ENCODE assay signal across 10 cellular contexts in genomic region chr13:52650731-52651130, GRCh38. TPM values are rescaled to one million over a fixed set of nuclear protein-coding genes. Genes with fewer than 3 reads are reported as not detected.
A peak's percentile ranks its signal among the peaks of the same experiment; 100 is the strongest.
DNase-seq lines count a peak whose midpoint lies in the region; ATAC-seq and TF ChIP-seq lines count a peak whose summit lies in the region.
"Had no signal": no experiment of that assay in that cellular context is flagged by ENCODE, and none has a peak within 500 bp of the region (broad histone marks: within the 10 kb centered on the region; RNA-seq: fewer than 3 reads in every experiment).

No MANE protein-coding gene starts in this region.

- H3K9ac ChIP-seq in SU-DHL-6 (ENCODE audit: low read length), result peak overlapping the region; percentile 90
- H3K9ac ChIP-seq in smooth muscle cell (ENCODE audit: low read depth), result peak overlapping the region; percentile 95

- in situ Hi-C loops in transverse colon (cut with MboI; ENCODE audit: low pct_ligation_motif_present in 1 of 4, low pct_unique_long_range_greater_than_20kb in 1 of 4, low sequenced_read_pairs in 3 of 4), result loop anchor here in 3 of 4 donors (25.0 kb wide), 2 partner anchors 188 to 213 kb away; partner anchors contain the start of genes CKAP2 (in 2 of the 3) and VPS36 (in 2 of the 3)

- H3K9me2 ChIP-seq in SU-DHL-6 (replicated peaks; ENCODE audit: insufficient read depth, low read length), result no peaks in the 10 kb centered on the region

- 90% methylated on average over 6 of the region's 6 CpGs for WGBS in smooth muscle cell (ENCODE audit: low lambda C conversion rate)
- 83 to 93% methylated on average over 4 to 6 of the region's 6 CpGs for WGBS in transverse colon (ENCODE audit: low coverage in 1 of 2), 2 donors

- peaks cover 8% of the 10 kb centered on the region for H3K4me1 Mint-ChIP-seq in activated CD8-positive, alpha-beta T cell treated with anti-CD3 and anti-CD28 coated beads, Interleukin-2, amount 10 ng/mL, durations not matched to agents 7 days and 5 days (ENCODE audit: low read depth)
- H3K4me1 Mint-ChIP-seq in activated CD8-positive, alpha-beta T cell treated with anti-CD3 and anti-CD28 coated beads for 36 hours (ENCODE audit: low read depth), result peaks cover 20% of the 10 kb centered on the region
- H3K4me1 Mint-ChIP-seq in activated T-cell treated with anti-CD3 and anti-CD28 coated beads, Interleukin-2, amount 50 U/mL, for 72 hours (ENCODE audit: low read depth), result peaks cover 12% of the 10 kb centered on the region

- TF ChIP-seq CTCF in activated CD8-positive, alpha-beta T cell treated with anti-CD3 and anti-CD28 coated beads for 36 hours (IDR thresholded peaks at IDR 0.05), result no peak
- TF ChIP-seq CTCF in SU-DHL-6 (IDR thresholded peaks at IDR 0.05; ENCODE audit: insufficient read depth, low read length, poor library complexity, severe bottlenecking) (no peak), foreskin fibroblast (IDR thresholded peaks at IDR 0.05; ENCODE audit: low read depth, low read length) (no peak), smooth muscle cell (IDR thresholded peaks at IDR 0.05; ENCODE audit: borderline replicate concordance, insufficient read depth, poor library complexity, severe bottlenecking) (no peak), transverse colon (IDR thresholded peaks at IDR 0.05) (no peak)

- intact Hi-C loops in activated CD8-positive, alpha-beta T cell treated with anti-CD3 and anti-CD28 coated beads for 36 hours (cut with micrococcal nuclease), result loop anchor here (5.0 kb wide), 2 partner anchors 33 to 193 kb away; partner anchors contain the start of gene CKAP2
- intact Hi-C loops in transverse colon (cut with DNase I; ENCODE audit: low total_unique reads), result no loop called here

- H3K27me3 Mint-ChIP-seq in activated CD8-positive, alpha-beta T cell treated with anti-CD3 and anti-CD28 coated beads, Interleukin-2, amount 10 ng/mL, durations not matched to agents 7 days and 5 days (ENCODE audit: low read depth), result no peaks in the 10 kb centered on the region
- no peaks in the 10 kb centered on the region for H3K27me3 Mint-ChIP-seq in activated CD8-positive, alpha-beta T cell treated with anti-CD3 and anti-CD28 coated beads for 36 hours
- H3K27me3 Mint-ChIP-seq in activated T-cell treated with anti-CD3 and anti-CD28 coated beads, Interleukin-2, amount 50 U/mL, for 72 hours (ENCODE audit: low read depth), result no peaks in the 10 kb centered on the region

- peak overlapping the region; percentile 88 for H3K4me3 ChIP-seq in SU-DHL-6 (ENCODE audit: insufficient read depth, low read length, poor library complexity, severe bottlenecking)
- H3K4me3 ChIP-seq in foreskin fibroblast (ENCODE audit: low read depth in 1 of 2, low read length in 2 of 2), result peak overlapping the region; percentile 78 to 84
- peak overlapping the region; percentile 93 for H3K4me3 ChIP-seq in smooth muscle cell
- H3K4me3 ChIP-seq in transverse colon, result no peak overlapping the region

- H2AFZ ChIP-seq in SU-DHL-6 (ENCODE audit: low read depth, low read length, severe bottlenecking) (no peak overlapping the region), smooth muscle cell (ENCODE audit: low read depth) (no peak overlapping the region)

- H3K27ac Mint-ChIP-seq in activated CD8-positive, alpha-beta T cell treated with anti-CD3 and anti-CD28 coated beads, Interleukin-2, amount 10 ng/mL, durations not matched to agents 7 days and 5 days, result peak overlapping the region; percentile 48
- no peak overlapping the region for H3K27ac Mint-ChIP-seq in activated CD8-positive, alpha-beta T cell treated with anti-CD3 and anti-CD28 coated beads for 36 hours
- no peak overlapping the region for H3K27ac Mint-ChIP-seq in activated T-cell treated with anti-CD3 and anti-CD28 coated beads, Interleukin-2, amount 50 U/mL, for 72 hours

- H3K4me1 ChIP-seq in smooth muscle cell (ENCODE audit: low read depth) (peaks cover 17% of the 10 kb centered on the region), transverse colon (peaks cover 7 to 45% (median 27%) of the 10 kb centered on the region in 4 donors)

- H3K36me3 ChIP-seq in SU-DHL-6 (ENCODE audit: low read length) (no peaks in the 10 kb centered on the region), smooth muscle cell (ENCODE audit: low read depth) (no peaks in the 10 kb centered on the region), transverse colon (no peaks in the 10 kb centered on the region)

- TF ChIP-seq EP300 in transverse colon (IDR thresholded peaks at IDR 0.05; ENCODE audit: low read depth), result no peak

- H3K4me3 Mint-ChIP-seq in activated CD8-positive, alpha-beta T cell treated with anti-CD3 and anti-CD28 coated beads, Interleukin-2, amount 10 ng/mL, durations not matched to agents 7 days and 5 days, result no peak overlapping the region
- no peak overlapping the region for H3K4me3 Mint-ChIP-seq in activated CD8-positive, alpha-beta T cell treated with anti-CD3 and anti-CD28 coated beads for 36 hours
- no peak overlapping the region for H3K4me3 Mint-ChIP-seq in activated T-cell treated with anti-CD3 and anti-CD28 coated beads, Interleukin-2, amount 50 U/mL, for 72 hours

- H3K79me2 ChIP-seq in SU-DHL-6 (ENCODE audit: insufficient read depth, low read length), result peaks cover 50% of the 10 kb centered on the region
- H3K79me2 ChIP-seq in smooth muscle cell (ENCODE audit: low read depth), result peaks cover 49% of the 10 kb centered on the region

- H3K27ac ChIP-seq in SU-DHL-6 (ENCODE audit: low read depth, low read length) (peak overlapping the region; percentile 75; the same call in 1 of the 2 replicates), smooth muscle cell (ENCODE audit: low read depth) (peak overlapping the region; percentile 96), transverse colon (no peak overlapping the region)

- no peaks in the 10 kb centered on the region for H3K9me3 Mint-ChIP-seq in activated CD8-positive, alpha-beta T cell treated with anti-CD3 and anti-CD28 coated beads, Interleukin-2, amount 10 ng/mL, durations not matched to agents 7 days and 5 days (ENCODE audit: insufficient read depth)
- H3K9me3 Mint-ChIP-seq in activated CD8-positive, alpha-beta T cell treated with anti-CD3 and anti-CD28 coated beads for 36 hours, result no peaks in the 10 kb centered on the region
- no peaks in the 10 kb centered on the region for H3K9me3 Mint-ChIP-seq in activated T-cell treated with anti-CD3 and anti-CD28 coated beads, Interleukin-2, amount 50 U/mL, for 72 hours

- H3F3A ChIP-seq in SU-DHL-6 (ENCODE audit: insufficient read depth) (no peaks in the 10 kb centered on the region), smooth muscle cell (ENCODE audit: low read depth) (peaks cover 4% of the 10 kb centered on the region)

- POLR2A ChIA-PET in activated CD8-positive, alpha-beta T cell treated with anti-CD3 and anti-CD28 coated beads, Interleukin-2, amount 10 ng/mL, durations not matched to agents 7 days and 5 days (lab: Charles Lee), result no interaction called here
- POLR2A ChIA-PET in activated CD8-positive, alpha-beta T cell treated with anti-CD3 and anti-CD28 coated beads for 36 hours (lab: Charles Lee), result no interaction called here

- H3K27me3 ChIP-seq in SU-DHL-6 (ENCODE audit: low read length) (no peaks in the 10 kb centered on the region), smooth muscle cell (ENCODE audit: low read depth) (no peaks in the 10 kb centered on the region), transverse colon (no peaks in the 10 kb centered on the region)

- no peak for ATAC-seq in activated CD8-positive, alpha-beta T cell treated with anti-CD3 and anti-CD28 coated beads, Interleukin-2, amount 10 ng/mL, durations not matched to agents 7 days and 5 days
- no peak for ATAC-seq in activated CD8-positive, alpha-beta T cell treated with anti-CD3 and anti-CD28 coated beads for 36 hours
- ATAC-seq in GM21825 (IDR thresholded peaks at IDR 0.05; ENCODE audit: unreplicated experiment), result no peak
- ATAC-seq in activated T-cell treated with anti-CD3 and anti-CD28 coated beads, Interleukin-2, amount 50 U/mL, for 72 hours (replicated peaks in 1 of 2), result no peak

- no peak for DNase-seq in activated CD8-positive, alpha-beta T cell treated with anti-CD3 and anti-CD28 coated beads, Interleukin-2, amount 10 ng/mL, durations not matched to agents 7 days and 5 days
- DNase-seq in activated CD8-positive, alpha-beta T cell treated with anti-CD3 and anti-CD28 coated beads for 36 hours, result no peak
- no peak for DNase-seq in foreskin fibroblast
- no peak for DNase-seq in smooth muscle cell (lab: John Stamatoyannopoulos, UW; ENCODE audit: unreplicated experiment)
- DNase-seq in activated T-cell treated with anti-CD3 and anti-CD28 coated beads, Interleukin-2, amount 50 U/mL, for 72 hours, result no peak
- no peak for DNase-seq in transverse colon
- DNase-seq: NCI-H1048, SHP77 treated with DMSO at 0.1 percent for 48 hours had no signal

- no peak for TF ChIP-seq POLR2A in transverse colon (IDR thresholded peaks at IDR 0.05)

- no peaks in the 10 kb centered on the region for H3K9me3 ChIP-seq in SU-DHL-6 (ENCODE audit: insufficient read depth, low read length)
- no peaks in the 10 kb centered on the region for H3K9me3 ChIP-seq in smooth muscle cell (replicated peaks; ENCODE audit: low read depth)
- no peaks in the 10 kb centered on the region for H3K9me3 ChIP-seq in transverse colon

- H3K4me2 ChIP-seq in SU-DHL-6 (ENCODE audit: low read depth, low read length, poor library complexity, severe bottlenecking) (peak overlapping the region; percentile 96), smooth muscle cell (peak overlapping the region; percentile 98)

- H4K20me1 ChIP-seq in SU-DHL-6 (ENCODE audit: low read depth, low read length) (no peaks in the 10 kb centered on the region), smooth muscle cell (ENCODE audit: low read depth) (peaks cover 20% of the 10 kb centered on the region)

- CTCF ChIA-PET in activated CD8-positive, alpha-beta T cell treated with anti-CD3 and anti-CD28 coated beads, Interleukin-2, amount 10 ng/mL, durations not matched to agents 7 days and 5 days (lab: Charles Lee), result no interaction called here
- CTCF ChIA-PET in activated CD8-positive, alpha-beta T cell treated with anti-CD3 and anti-CD28 coated beads for 36 hours (lab: Charles Lee), result no interaction called here

- peaks cover 24% of the 10 kb centered on the region for H3K36me3 Mint-ChIP-seq in activated CD8-positive, alpha-beta T cell treated with anti-CD3 and anti-CD28 coated beads, Interleukin-2, amount 10 ng/mL, durations not matched to agents 7 days and 5 days (ENCODE audit: low read depth)
- peaks cover 17% of the 10 kb centered on the region for H3K36me3 Mint-ChIP-seq in activated CD8-positive, alpha-beta T cell treated with anti-CD3 and anti-CD28 coated beads for 36 hours (ENCODE audit: low read depth)
- H3K36me3 Mint-ChIP-seq in activated T-cell treated with anti-CD3 and anti-CD28 coated beads, Interleukin-2, amount 50 U/mL, for 72 hours (ENCODE audit: insufficient read depth in 2 of 2), result peaks cover 0 to 4% of the 10 kb centered on the region in 2 donors

RNA-seq across cellular contexts. Expression of gene SUGT1, which starts 1.9 kb away (rescaled TPM):
- total RNA-seq in activated CD8-positive, alpha-beta T cell treated with anti-CD3 and anti-CD28 coated beads, Interleukin-2, amount 10 ng/mL, durations not matched to agents 7 days and 5 days, result 10 to 100 TPM; 48.5 to 50.7 TPM
- 10 to 100 TPM; 52.0 to 52.5 TPM for total RNA-seq in activated CD8-positive, alpha-beta T cell treated with anti-CD3 and anti-CD28 coated beads for 36 hours
- total RNA-seq in smooth muscle cell (42.9 and 54.3 TPM in 2 replicates), transverse colon (10 to 100 TPM; 18.7 to 38.9 (median 25.3) TPM)
- 64.4 and 78.8 TPM in 2 replicates for polyA plus RNA-seq in smooth muscle cell
- total RNA-seq in activated T-cell treated with anti-CD3 and anti-CD28 coated beads, Interleukin-2, amount 50 U/mL, for 72 hours, result 10 to 100 TPM; 47.9 to 51.0 TPM

RNA-seq across cellular contexts. Expression of gene HNRNPA1L2, which starts 8.5 kb away (rescaled TPM):
- total RNA-seq in activated CD8-positive, alpha-beta T cell treated with anti-CD3 and anti-CD28 coated beads, Interleukin-2, amount 10 ng/mL, durations not matched to agents 7 days and 5 days, result 10 to 100 TPM; 10.4 TPM
- total RNA-seq in activated CD8-positive, alpha-beta T cell treated with anti-CD3 and anti-CD28 coated beads for 36 hours, result 1 to 10 TPM; 7.8 to 9.2 TPM
- total RNA-seq in smooth muscle cell (4.7 and 7.8 TPM in 2 replicates), transverse colon (1 to 10 TPM in 2 of 4 donors, not detected in 2; 1.5 to 3.3 TPM)
- polyA plus RNA-seq in smooth muscle cell, result 9.5 and 11.9 TPM in 2 replicates
- total RNA-seq in activated T-cell treated with anti-CD3 and anti-CD28 coated beads, Interleukin-2, amount 50 U/mL, for 72 hours, result 10 to 100 TPM; 12.3 TPM

Comparison
In these comparisons a context has a peak if more than half of its experiments do, and no peak if none do; other contexts are left out.
1. H3K27ac ChIP-seq: peak in SU-DHL-6 (single experiment) and smooth muscle cell (single experiment); none in transverse colon (0 of 4).
2. H3K4me3 ChIP-seq: peak in SU-DHL-6 (single experiment), foreskin fibroblast (2 of 2) and smooth muscle cell (single experiment); none in transverse colon (0 of 4).